9 cellular contexts compared by ENCODE assay signal in the genomic region with DNA sequence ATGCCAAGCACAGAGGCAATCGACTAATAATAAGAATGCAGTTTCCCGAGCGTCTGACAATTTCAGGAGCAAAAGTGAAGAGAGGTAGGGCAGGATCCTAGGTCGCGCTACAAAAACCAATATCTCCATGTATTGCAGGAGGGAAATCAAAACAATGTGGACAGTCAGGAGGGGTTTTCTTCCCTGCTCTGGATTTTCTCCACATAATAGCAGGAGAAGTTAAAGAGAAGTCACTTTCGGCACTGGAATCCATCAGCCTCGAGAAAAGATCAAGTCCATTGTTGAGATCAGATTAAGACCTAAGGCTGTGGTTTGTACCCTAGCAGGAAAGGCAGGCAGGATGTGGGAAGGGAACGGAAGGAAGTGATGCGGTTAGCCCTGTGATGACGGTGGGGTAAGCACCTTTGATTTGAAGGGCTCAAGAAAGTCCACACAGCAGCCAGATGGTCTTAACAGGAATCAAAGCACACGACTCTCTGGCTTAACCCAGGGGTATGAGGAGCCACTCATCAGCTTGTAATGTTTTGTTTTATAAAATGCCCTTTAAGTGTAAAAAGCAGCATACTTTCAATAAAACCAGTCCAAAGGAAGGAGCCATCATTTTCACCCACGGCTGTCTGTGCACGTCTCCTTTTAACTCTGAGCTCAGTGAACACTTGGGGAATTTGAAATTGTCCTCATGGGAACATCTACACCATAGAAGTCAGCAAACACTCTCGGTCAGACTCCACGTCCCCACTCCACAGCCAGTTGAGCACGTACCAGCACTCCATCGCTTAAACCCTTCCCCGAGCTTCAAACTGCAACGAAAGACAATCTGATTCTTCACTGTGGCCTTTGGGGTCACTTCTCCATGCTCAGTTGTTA. TPM values are rescaled to one million over a fixed set of nuclear protein-coding genes. Genes with fewer than 3 reads are reported as not detected.
DNase-seq lines count a peak whose midpoint lies in the region; ATAC-seq, FAIRE-seq and TF ChIP-seq lines count a peak whose summit lies in the region.
"Had no signal": no experiment of that assay in that cellular context is flagged by ENCODE, and none has a peak within 500 bp of the region (broad histone marks: within the 10 kb centered on the region; RNA-seq: fewer than 3 reads in every experiment).

No MANE protein-coding gene starts in this region.

- no peaks in the 10 kb centered on the region for H3K27me3 ChIP-seq in osteoblast (ENCODE audit: insufficient read depth, low read length)
- H3K27me3 ChIP-seq: cardiac muscle cell had no signal

- DNase-seq in GM19239 (ENCODE audit: insufficient read length, low spot score) = peak; percentile 78
- peak; percentile 77 for DNase-seq in UCSD-AML1 (lab: John Stamatoyannopoulos, UW; ENCODE audit: unreplicated experiment)
- DNase-seq in central memory CD4-positive, alpha-beta T cell = peak; percentile 87
- no peak for DNase-seq in osteoblast (ENCODE audit: insufficient read length, low spot score, missing footprints)
- no peak for DNase-seq in NCI-H1436 (lab: John Stamatoyannopoulos, UW)
- DNase-seq in pons (ENCODE audit: low spot score) = no peak
- DNase-seq in NCI-H1694 (lab: John Stamatoyannopoulos, UW) = no peak

- ATAC-seq in HG03108 (IDR thresholded peaks at IDR 0.05; ENCODE audit: unreplicated experiment) = peak; percentile 99

- peak overlapping the region; percentile 79 for H2AFZ ChIP-seq in osteoblast (ENCODE audit: low read length)

- no peak overlapping the region for H3K4me3 ChIP-seq in osteoblast (ENCODE audit: insufficient read depth, low read length)
- H3K4me3 ChIP-seq: cardiac muscle cell had no signal

- H4K20me1 ChIP-seq in osteoblast (ENCODE audit: insufficient read depth, low read length) = no peaks in the 10 kb centered on the region

- H3K4me1 ChIP-seq in osteoblast (ENCODE audit: insufficient read depth, low read length) = peaks cover 3% of the 10 kb centered on the region

- TF ChIP-seq CTCF in osteoblast (IDR thresholded peaks at IDR 0.05; ENCODE audit: extremely low read depth, low read depth, low read length) = no peak

- H3K79me2 ChIP-seq in osteoblast (ENCODE audit: insufficient read depth, low read length) = no peaks in the 10 kb centered on the region

- no peaks in the 10 kb centered on the region for H3K9me3 ChIP-seq in osteoblast (ENCODE audit: low read depth, low read length)

- no peaks in the 10 kb centered on the region for H3K36me3 ChIP-seq in osteoblast (ENCODE audit: insufficient read depth, low read length)
- H3K36me3 ChIP-seq: cardiac muscle cell had no signal

- H3K27ac ChIP-seq in osteoblast (ENCODE audit: low read depth, low read length) = peak overlapping the region; percentile 20
- H3K27ac ChIP-seq: cardiac muscle cell had no signal

- peak overlapping the region; percentile 30 for H3K4me2 ChIP-seq in osteoblast (ENCODE audit: insufficient read depth, low read length)

- FAIRE-seq in GM19239 (lab: Jason Lieb, UNC) = peak; percentile 96

RNA-seq across cellular contexts. Expression of a gene that starts 15.8 kb away (rescaled TPM):
- total RNA-seq in osteoblast = 25.0 and 25.6 TPM in 2 replicates

Comparison
In these comparisons a context has a peak if more than half of its experiments do, and no peak if none do; other contexts are left out.
1. DNase-seq: peak in GM19239 (single experiment), UCSD-AML1 (single experiment) and central memory CD4-positive, alpha-beta T cell (single experiment); none in osteoblast (single experiment), NCI-H1436 (single experiment), pons (single experiment) and NCI-H1694 (single experiment).